ENCODE assay signal across 10 cellular contexts in the genomic region with DNA sequence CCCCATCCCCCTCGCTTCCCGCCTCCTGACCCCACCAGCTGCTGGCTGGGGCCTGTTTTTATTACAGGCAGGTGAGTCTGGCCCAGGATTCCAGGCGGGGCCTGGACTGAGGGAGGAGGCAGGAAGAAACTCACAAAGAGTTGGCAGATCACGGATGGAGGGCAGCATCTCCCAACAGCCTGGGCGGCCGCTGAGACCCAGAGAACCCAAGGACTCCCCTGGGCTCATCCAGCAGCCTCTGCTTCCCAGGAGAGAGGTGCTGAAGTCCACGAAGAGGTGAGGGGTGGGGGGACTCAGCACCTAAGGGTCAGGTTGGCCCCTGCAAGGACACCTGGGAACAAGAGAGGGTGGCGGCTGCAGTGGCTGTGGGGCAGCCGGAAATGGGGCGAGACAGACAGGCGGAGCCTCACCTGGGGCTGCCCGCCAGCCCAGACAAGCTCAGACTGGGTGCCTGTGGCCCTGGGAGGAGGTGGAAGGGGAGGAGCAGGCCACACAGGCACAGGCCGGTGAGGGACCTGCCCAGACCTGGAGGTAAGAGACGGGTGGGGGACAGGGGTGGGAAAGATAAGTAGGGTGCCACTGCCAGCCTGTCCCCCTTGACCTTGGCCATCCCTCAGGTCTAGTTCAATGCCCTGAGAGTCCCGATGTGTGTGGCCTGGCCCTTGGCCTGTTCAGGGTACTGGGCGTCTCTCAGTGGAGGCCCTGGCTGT.
A peak's percentile ranks its signal among the peaks of the same experiment; 100 is the strongest.
DNase-seq lines count a peak whose midpoint lies in the region; TF ChIP-seq lines count a peak whose summit lies in the region.
"Had no signal": no experiment of that assay in that cellular context is flagged by ENCODE, and none has a peak within 500 bp of the region (broad histone marks: within the 10 kb centered on the region; RNA-seq: fewer than 3 reads in every experiment).

No MANE protein-coding gene starts in this region.

- no peak for TF ChIP-seq CTCF in C4-2B (conservative IDR thresholded peaks at IDR 0.05)
- TF ChIP-seq CTCF in nephron (IDR thresholded peaks at IDR 0.05; ENCODE audit: unreplicated experiment in 3 of 3) = no peak
- TF ChIP-seq CTCF in GM20000 (IDR thresholded peaks at IDR 0.05; ENCODE audit: extremely low read depth, missing control alignments) = no peak

- H3K9me3 Mint-ChIP-seq in nephron = no peaks in the 10 kb centered on the region

- DNase-seq in NCI-H2029 (lab: John Stamatoyannopoulos, UW) (peak; percentile 68), T47D (ENCODE audit: low read depth in 1 of 2, low spot score in 1 of 2) (peak; percentile 72 to 91), NCI-H1092 (lab: John Stamatoyannopoulos, UW) (no peak), GM20000 (ENCODE audit: low spot score) (no peak)
- no peak for DNase-seq in stimulated activated CD4-positive, alpha-beta T cell treated with anti-CD3 and anti-CD28 coated beads, Interleukin-12 subunit alpha, Interleukin-12 subunit beta, amount 100 ng/mL, for 4 hours
- DNase-seq in activated CD4-positive, alpha-beta T cell treated with anti-CD3 and anti-CD28 coated beads for 4 hours = no peak
- DNase-seq: NCI-H187 treated with DMSO at 0.1 percent for 48 hours had no signal

- in situ Hi-C loops in T47D (cut with HindIII; ENCODE audit: low pct_unique_long_range_greater_than_20kb, low sequenced_read_pairs) = no loop called here

- peaks cover 25% of the 10 kb centered on the region for H3K4me1 Mint-ChIP-seq in nephron

- peaks cover 6% of the 10 kb centered on the region for H3K27me3 Mint-ChIP-seq in nephron (ENCODE audit: low read depth)

- H3K27ac ChIP-seq in C4-2B = peak overlapping the region; percentile 95
- H3K27ac ChIP-seq: neutrophil had no signal

- peak overlapping the region; percentile 68 to 79 (median 79) for H3K4me3 Mint-ChIP-seq in nephron

- H3K36me3 Mint-ChIP-seq in nephron (ENCODE audit: low read depth) = no peaks in the 10 kb centered on the region

- peak overlapping the region; percentile 94 to 98 (median 95) for H3K27ac Mint-ChIP-seq in nephron

Comparison
In these comparisons a context has a peak if more than half of its experiments do, and no peak if none do; other contexts are left out.
1. DNase-seq: peak in NCI-H2029 (single experiment) and T47D (2 of 2); none in stimulated activated CD4-positive, alpha-beta T cell treated with anti-CD3 and anti-CD28 coated beads, Interleukin-12 subunit alpha, Interleukin-12 subunit beta, amount 100 ng/mL, for 4 hours (single experiment), NCI-H1092 (single experiment), activated CD4-positive, alpha-beta T cell treated with anti-CD3 and anti-CD28 coated beads for 4 hours (0 of 2) and GM20000 (single experiment).